8 cellular contexts compared by ENCODE assay signal in genomic region chr22:25334091-25334490, GRCh38.
DNase-seq lines count a peak whose midpoint lies in the region; ATAC-seq and TF ChIP-seq lines count a peak whose summit lies in the region.

No MANE protein-coding gene starts in this region.

- intact Hi-C loops in prostate gland (cut with DNase I) = no loop called here

- POLR2A ChIA-PET in activated CD8-positive, alpha-beta T cell treated with anti-CD3 and anti-CD28 coated beads, Interleukin-2, amount 10 ng/mL, durations not matched to agents 7 days and 5 days (lab: Charles Lee) = no interaction called here

- no peaks in the 10 kb centered on the region for H3K27me3 Mint-ChIP-seq in activated CD8-positive, alpha-beta T cell treated with anti-CD3 and anti-CD28 coated beads, Interleukin-2, amount 10 ng/mL, durations not matched to agents 7 days and 5 days (ENCODE audit: low read depth)

- no peaks in the 10 kb centered on the region for H3K9me3 ChIP-seq in prostate gland

- TF ChIP-seq CTCF in GM06990 (IDR thresholded peaks at IDR 0.05; ENCODE audit: insufficient read depth, low read length, poor library complexity, severe bottlenecking) = peak; percentile 77
- peak in 2 of 4 experiments; percentile 41 to 56 for TF ChIP-seq CTCF in prostate gland (IDR thresholded peaks at IDR 0.05)

- no peak overlapping the region for H3K27ac ChIP-seq in prostate gland

- CTCF ChIA-PET in activated CD8-positive, alpha-beta T cell treated with anti-CD3 and anti-CD28 coated beads, Interleukin-2, amount 10 ng/mL, durations not matched to agents 7 days and 5 days (lab: Charles Lee) = interaction anchor here (0.6 to 1.1 kb wide), 6 partner anchors 68 to 257 kb away, joined by 3 to 9 read pairs (median 3); no protein-coding TSS in a partner anchor

- no peaks in the 10 kb centered on the region for H3K4me1 ChIP-seq in prostate gland (replicated peaks)

- H3K27me3 ChIP-seq in GM06990 (replicated peaks; ENCODE audit: control insufficient read depth, insufficient read depth, low read length) = no peaks in the 10 kb centered on the region
- no peaks in the 10 kb centered on the region for H3K27me3 ChIP-seq in prostate gland (replicated peaks; ENCODE audit: insufficient read depth)

- ATAC-seq in activated CD8-positive, alpha-beta T cell treated with anti-CD3 and anti-CD28 coated beads, Interleukin-2, amount 10 ng/mL, durations not matched to agents 7 days and 5 days = peak; percentile 83
- no peak for ATAC-seq in HG03045 (IDR thresholded peaks at IDR 0.05; ENCODE audit: unreplicated experiment)

- 33% methylated on average over 10 of the region's 10 CpGs for WGBS in prostate gland

- no peaks in the 10 kb centered on the region for H3K9me3 Mint-ChIP-seq in activated CD8-positive, alpha-beta T cell treated with anti-CD3 and anti-CD28 coated beads, Interleukin-2, amount 10 ng/mL, durations not matched to agents 7 days and 5 days (ENCODE audit: insufficient read depth)

- no peak overlapping the region for H3K27ac Mint-ChIP-seq in activated CD8-positive, alpha-beta T cell treated with anti-CD3 and anti-CD28 coated beads, Interleukin-2, amount 10 ng/mL, durations not matched to agents 7 days and 5 days

- DNase-seq in GM06990 (ENCODE audit: extremely low read depth, insufficient read length) = no peak
- peak; percentile 23 for DNase-seq in NCI-H1436 treated with DMSO at 0.1 percent for 48 hours (lab: John Stamatoyannopoulos, UW)
- DNase-seq in activated CD8-positive, alpha-beta T cell treated with anti-CD3 and anti-CD28 coated beads, Interleukin-2, amount 10 ng/mL, durations not matched to agents 7 days and 5 days = peak; percentile 76
- DNase-seq in foreskin melanocyte = peak; percentile 32
- DNase-seq in prostate gland (ENCODE audit: low spot score) = peak; percentile 38
- no peak for DNase-seq in NCI-H1105 (lab: John Stamatoyannopoulos, UW)
- no peak for DNase-seq in NCI-H2196 treated with DMSO at 0.1 percent for 48 hours (lab: John Stamatoyannopoulos, UW; ENCODE audit: unreplicated experiment)

- H3K36me3 ChIP-seq in GM06990 (ENCODE audit: control insufficient read depth, insufficient read depth, low read length) = no peaks in the 10 kb centered on the region
- no peaks in the 10 kb centered on the region for H3K36me3 ChIP-seq in prostate gland

- H3K4me1 Mint-ChIP-seq in activated CD8-positive, alpha-beta T cell treated with anti-CD3 and anti-CD28 coated beads, Interleukin-2, amount 10 ng/mL, durations not matched to agents 7 days and 5 days (ENCODE audit: low read depth) = no peaks in the 10 kb centered on the region

- H3K4me3 ChIP-seq in GM06990 (replicated peaks; ENCODE audit: low read depth, low read length) = no peak overlapping the region
- no peak overlapping the region for H3K4me3 ChIP-seq in prostate gland

- no peak overlapping the region for H3K4me3 Mint-ChIP-seq in activated CD8-positive, alpha-beta T cell treated with anti-CD3 and anti-CD28 coated beads, Interleukin-2, amount 10 ng/mL, durations not matched to agents 7 days and 5 days

- no peak for TF ChIP-seq POLR2A in prostate gland (IDR thresholded peaks at IDR 0.05)

- no peaks in the 10 kb centered on the region for H3K36me3 Mint-ChIP-seq in activated CD8-positive, alpha-beta T cell treated with anti-CD3 and anti-CD28 coated beads, Interleukin-2, amount 10 ng/mL, durations not matched to agents 7 days and 5 days (ENCODE audit: low read depth)

Comparison
In these comparisons a context has a peak if more than half of its experiments do, and no peak if none do; other contexts are left out.
1. DNase-seq: peak in NCI-H1436 treated with DMSO at 0.1 percent for 48 hours (single experiment), activated CD8-positive, alpha-beta T cell treated with anti-CD3 and anti-CD28 coated beads, Interleukin-2, amount 10 ng/mL, durations not matched to agents 7 days and 5 days (single experiment), foreskin melanocyte (single experiment) and prostate gland (single experiment); none in GM06990 (single experiment), NCI-H1105 (single experiment) and NCI-H2196 treated with DMSO at 0.1 percent for 48 hours (single experiment).